ENCODE assay signal across 11 cellular contexts in genomic region chr14:68662395-68662794, GRCh38.
DNase-seq lines count a peak whose midpoint lies in the region; ATAC-seq, FAIRE-seq and TF ChIP-seq lines count a peak whose summit lies in the region.
"Had no signal": no experiment of that assay in that cellular context is flagged by ENCODE, and none has a peak within 500 bp of the region (broad histone marks: within the 10 kb centered on the region; RNA-seq: fewer than 3 reads in every experiment).

No MANE protein-coding gene starts in this region.

- no peaks in the 10 kb centered on the region for H3K9me2 ChIP-seq in GM23248 (ENCODE audit: insufficient read depth)

- no peak overlapping the region for H3K9ac ChIP-seq in GM23248
- H3K9ac ChIP-seq: BLaER1 treated with 17β-estradiol and CSF1 and Interleukin-3, amounts not matched to agents 10 nM and 100 nM; parathyroid adenoma had no signal

- WGBS in GM23248 (ENCODE audit: low coverage in 1 of 2, low lambda C conversion rate in 2 of 2, missing lambda C conversion rate in 2 of 2), 2 experiments = 27 to 31% methylated on average over 3 of the region's 3 CpGs
- 38 to 55% (median 38%) methylated on average over 3 of the region's 3 CpGs for WGBS in psoas muscle, 3 donors

- peaks cover 24% of the 10 kb centered on the region for H3K27me3 Mint-ChIP-seq in dendritic cell treated with granulocyte-macrophage colony-stimulating factor and Interleukin-4, amounts not matched to agents 40 ng/mL and 50 ng/mL, for 4 days

- peaks cover 63% of the 10 kb centered on the region for H3K4me1 ChIP-seq in GM23248 (ENCODE audit: insufficient read depth)
- peaks cover 14% of the 10 kb centered on the region for H3K4me1 ChIP-seq in psoas muscle

- no peak overlapping the region for H3K4me2 ChIP-seq in GM23248 (ENCODE audit: unreplicated experiment)

- H3K36me3 Mint-ChIP-seq in dendritic cell treated with granulocyte-macrophage colony-stimulating factor and Interleukin-4, amounts not matched to agents 40 ng/mL and 50 ng/mL, for 4 days (ENCODE audit: low read depth) = no peaks in the 10 kb centered on the region

- peaks cover 53% of the 10 kb centered on the region for H3K4me1 Mint-ChIP-seq in dendritic cell treated with granulocyte-macrophage colony-stimulating factor and Interleukin-4, amounts not matched to agents 40 ng/mL and 50 ng/mL, for 4 days (ENCODE audit: low read depth)

- H3K9me3 Mint-ChIP-seq in dendritic cell treated with granulocyte-macrophage colony-stimulating factor and Interleukin-4, amounts not matched to agents 40 ng/mL and 50 ng/mL, for 4 days = no peaks in the 10 kb centered on the region

- ATAC-seq in psoas muscle = peak; percentile 28 to 56 (median 42)

- no peak for FAIRE-seq in D721Med (lab: Jason Lieb, UNC)

- H3F3A ChIP-seq in GM23248 (ENCODE audit: insufficient read depth) = peaks cover 42% of the 10 kb centered on the region

- DNase-seq in AG20443 (ENCODE audit: low spot score) (peak; percentile 58), GM23248 (peak; percentile 77), psoas muscle (no peak), Kasumi-1 (lab: John Stamatoyannopoulos, UW) (no peak), NOMO-1 treated with dmso at 0.1 percent for 144 hours (lab: John Stamatoyannopoulos, UW; ENCODE audit: unreplicated experiment) (no peak), D721Med (ENCODE audit: insufficient read length, low spot score) (no peak)
- DNase-seq: NCI-H1930, NCI-H748 treated with DMSO at 0.1 percent for 48 hours had no signal

- peak overlapping the region; percentile 1 for H3K27ac Mint-ChIP-seq in dendritic cell treated with granulocyte-macrophage colony-stimulating factor and Interleukin-4, amounts not matched to agents 40 ng/mL and 50 ng/mL, for 4 days

- H3K27me3 ChIP-seq in GM23248 (replicated peaks; ENCODE audit: insufficient read depth) = no peaks in the 10 kb centered on the region
- H3K27me3 ChIP-seq in psoas muscle (ENCODE audit: insufficient read depth in 3 of 3, low read length in 2 of 3) = no peaks in the 10 kb centered on the region
- H3K27me3 ChIP-seq: BLaER1 treated with 17β-estradiol and CSF1 and Interleukin-3, amounts not matched to agents 10 nM and 100 nM had no signal

- TF ChIP-seq CTCF in psoas muscle (IDR thresholded peaks at IDR 0.05) (no peak), D721Med (IDR thresholded peaks at IDR 0.05; ENCODE audit: insufficient read depth, missing control alignments) (no peak)

- H3K4me3 ChIP-seq in GM23248 = no peak overlapping the region
- H3K4me3 ChIP-seq in psoas muscle = no peak overlapping the region
- H3K4me3 ChIP-seq: BLaER1 treated with 17β-estradiol and CSF1 and Interleukin-3, amounts not matched to agents 10 nM and 100 nM had no signal

- no peaks in the 10 kb centered on the region for H3K9me3 ChIP-seq in GM23248 (ENCODE audit: low read depth)
- no peaks in the 10 kb centered on the region for H3K9me3 ChIP-seq in psoas muscle

- no peaks in the 10 kb centered on the region for H3K79me2 ChIP-seq in GM23248 (ENCODE audit: insufficient read depth)
- H3K79me2 ChIP-seq: parathyroid adenoma had no signal

- H4K20me1 ChIP-seq in GM23248 (ENCODE audit: insufficient read depth) = no peaks in the 10 kb centered on the region
- H4K20me1 ChIP-seq: BLaER1 treated with 17β-estradiol and CSF1 and Interleukin-3, amounts not matched to agents 10 nM and 100 nM had no signal

- H3K27ac ChIP-seq in GM23248 (peak overlapping the region; percentile 45), psoas muscle (no peak overlapping the region)
- H3K27ac ChIP-seq: parathyroid adenoma had no signal

- intact Hi-C loops in dendritic cell treated with granulocyte-macrophage colony-stimulating factor and Interleukin-4, amounts not matched to agents 40 ng/mL and 50 ng/mL, for 4 days (cut with micrococcal nuclease) = no loop called here
- intact Hi-C loops in psoas muscle (cut with DNase I) = no loop called here

- H3K36me3 ChIP-seq in GM23248 (ENCODE audit: low read depth) = no peaks in the 10 kb centered on the region
- no peaks in the 10 kb centered on the region for H3K36me3 ChIP-seq in psoas muscle (ENCODE audit: insufficient read depth in 1 of 2, low read depth in 1 of 2)
- H3K36me3 ChIP-seq: BLaER1 treated with 17β-estradiol and CSF1 and Interleukin-3, amounts not matched to agents 10 nM and 100 nM had no signal

- H3K4me3 Mint-ChIP-seq in dendritic cell treated with granulocyte-macrophage colony-stimulating factor and Interleukin-4, amounts not matched to agents 40 ng/mL and 50 ng/mL, for 4 days = no peak overlapping the region

- H2AFZ ChIP-seq in GM23248 = peak overlapping the region; percentile 36; the same call in 1 of the 2 replicates
- H2AFZ ChIP-seq: parathyroid adenoma had no signal

- in situ Hi-C loops in GM23248 (cut with MboI) = no loop called here

Comparison
In these comparisons a context has a peak if more than half of its experiments do, and no peak if none do; other contexts are left out.
1. DNase-seq: peak in AG20443 (single experiment) and GM23248 (single experiment); none in psoas muscle (0 of 2), Kasumi-1 (0 of 2), NOMO-1 treated with dmso at 0.1 percent for 144 hours (single experiment) and D721Med (single experiment).